In the genomic region with DNA sequence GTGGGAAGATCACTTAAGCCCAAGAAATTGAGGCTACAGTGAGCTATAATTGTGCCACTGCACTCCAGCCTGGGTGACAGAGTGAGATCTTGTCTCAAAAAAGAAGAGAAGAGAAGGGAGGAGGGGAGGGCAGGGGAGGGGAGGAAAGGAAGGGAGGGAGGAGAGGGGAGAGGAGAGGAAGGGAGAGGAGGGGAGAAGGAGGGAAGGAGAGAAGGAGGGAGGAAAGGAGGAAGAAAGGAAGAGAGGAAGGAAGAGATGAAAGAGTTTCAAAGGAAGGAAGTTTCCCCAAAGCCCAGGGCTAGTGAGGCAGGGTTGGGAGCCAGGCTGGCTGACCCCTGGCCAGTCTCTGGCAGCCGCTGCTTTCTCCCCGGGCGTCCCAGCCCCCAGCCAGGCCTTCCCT, we compare ENCODE assay signal across 3 cellular contexts.
TF ChIP-seq lines count a peak whose summit lies in the region.

No MANE protein-coding gene starts in this region.

TF ChIP-seq in A549, 52 proteins besides CTCF, POLR2A, EP300 and RAD21:
- TF ChIP-seq CHD4 (IDR thresholded peaks at IDR 0.05; ENCODE audit: borderline replicate concordance) (no peak), ESRRA (IDR thresholded peaks at IDR 0.05; ENCODE audit: borderline replicate concordance, low read length) (no peak)
- TF ChIP-seq, protein P1, sequence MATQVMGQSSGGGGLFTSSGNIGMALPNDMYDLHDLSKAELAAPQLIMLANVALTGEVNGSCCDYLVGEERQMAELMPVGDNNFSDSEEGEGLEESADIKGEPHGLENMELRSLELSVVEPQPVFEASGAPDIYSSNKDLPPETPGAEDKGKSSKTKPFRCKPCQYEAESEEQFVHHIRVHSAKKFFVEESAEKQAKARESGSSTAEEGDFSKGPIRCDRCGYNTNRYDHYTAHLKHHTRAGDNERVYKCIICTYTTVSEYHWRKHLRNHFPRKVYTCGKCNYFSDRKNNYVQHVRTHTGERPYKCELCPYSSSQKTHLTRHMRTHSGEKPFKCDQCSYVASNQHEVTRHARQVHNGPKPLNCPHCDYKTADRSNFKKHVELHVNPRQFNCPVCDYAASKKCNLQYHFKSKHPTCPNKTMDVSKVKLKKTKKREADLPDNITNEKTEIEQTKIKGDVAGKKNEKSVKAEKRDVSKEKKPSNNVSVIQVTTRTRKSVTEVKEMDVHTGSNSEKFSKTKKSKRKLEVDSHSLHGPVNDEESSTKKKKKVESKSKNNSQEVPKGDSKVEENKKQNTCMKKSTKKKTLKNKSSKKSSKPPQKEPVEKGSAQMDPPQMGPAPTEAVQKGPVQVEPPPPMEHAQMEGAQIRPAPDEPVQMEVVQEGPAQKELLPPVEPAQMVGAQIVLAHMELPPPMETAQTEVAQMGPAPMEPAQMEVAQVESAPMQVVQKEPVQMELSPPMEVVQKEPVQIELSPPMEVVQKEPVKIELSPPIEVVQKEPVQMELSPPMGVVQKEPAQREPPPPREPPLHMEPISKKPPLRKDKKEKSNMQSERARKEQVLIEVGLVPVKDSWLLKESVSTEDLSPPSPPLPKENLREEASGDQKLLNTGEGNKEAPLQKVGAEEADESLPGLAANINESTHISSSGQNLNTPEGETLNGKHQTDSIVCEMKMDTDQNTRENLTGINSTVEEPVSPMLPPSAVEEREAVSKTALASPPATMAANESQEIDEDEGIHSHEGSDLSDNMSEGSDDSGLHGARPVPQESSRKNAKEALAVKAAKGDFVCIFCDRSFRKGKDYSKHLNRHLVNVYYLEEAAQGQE (IDR thresholded peaks at IDR 0.05) = no peak
- TF ChIP-seq, protein P2, sequence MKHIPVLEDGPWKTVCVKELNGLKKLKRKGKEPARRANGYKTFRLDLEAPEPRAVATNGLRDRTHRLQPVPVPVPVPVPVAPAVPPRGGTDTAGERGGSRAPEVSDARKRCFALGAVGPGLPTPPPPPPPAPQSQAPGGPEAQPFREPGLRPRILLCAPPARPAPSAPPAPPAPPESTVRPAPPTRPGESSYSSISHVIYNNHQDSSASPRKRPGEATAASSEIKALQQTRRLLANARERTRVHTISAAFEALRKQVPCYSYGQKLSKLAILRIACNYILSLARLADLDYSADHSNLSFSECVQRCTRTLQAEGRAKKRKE (CRISPR knock-in tag; IDR thresholded peaks at IDR 0.05; ENCODE audit: low read depth) = no peak
- TF ChIP-seq, protein P3, sequence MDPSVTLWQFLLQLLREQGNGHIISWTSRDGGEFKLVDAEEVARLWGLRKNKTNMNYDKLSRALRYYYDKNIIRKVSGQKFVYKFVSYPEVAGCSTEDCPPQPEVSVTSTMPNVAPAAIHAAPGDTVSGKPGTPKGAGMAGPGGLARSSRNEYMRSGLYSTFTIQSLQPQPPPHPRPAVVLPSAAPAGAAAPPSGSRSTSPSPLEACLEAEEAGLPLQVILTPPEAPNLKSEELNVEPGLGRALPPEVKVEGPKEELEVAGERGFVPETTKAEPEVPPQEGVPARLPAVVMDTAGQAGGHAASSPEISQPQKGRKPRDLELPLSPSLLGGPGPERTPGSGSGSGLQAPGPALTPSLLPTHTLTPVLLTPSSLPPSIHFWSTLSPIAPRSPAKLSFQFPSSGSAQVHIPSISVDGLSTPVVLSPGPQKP (IDR thresholded peaks at IDR 0.05; ENCODE audit: low read depth, low read length) = no peak
- TF ChIP-seq, protein P4, sequence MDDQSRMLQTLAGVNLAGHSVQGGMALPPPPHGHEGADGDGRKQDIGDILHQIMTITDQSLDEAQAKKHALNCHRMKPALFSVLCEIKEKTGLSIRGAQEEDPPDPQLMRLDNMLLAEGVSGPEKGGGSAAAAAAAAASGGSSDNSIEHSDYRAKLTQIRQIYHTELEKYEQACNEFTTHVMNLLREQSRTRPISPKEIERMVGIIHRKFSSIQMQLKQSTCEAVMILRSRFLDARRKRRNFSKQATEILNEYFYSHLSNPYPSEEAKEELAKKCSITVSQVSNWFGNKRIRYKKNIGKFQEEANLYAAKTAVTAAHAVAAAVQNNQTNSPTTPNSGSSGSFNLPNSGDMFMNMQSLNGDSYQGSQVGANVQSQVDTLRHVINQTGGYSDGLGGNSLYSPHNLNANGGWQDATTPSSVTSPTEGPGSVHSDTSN (IDR thresholded peaks at IDR 0.05) = no peak

TF ChIP-seq in HCT116, 20 proteins besides CTCF, POLR2A, EP300 and RAD21:
- no peak for TF ChIP-seq CEBPB (IDR thresholded peaks at IDR 0.05; ENCODE audit: low read depth)
- TF ChIP-seq, protein P5, sequence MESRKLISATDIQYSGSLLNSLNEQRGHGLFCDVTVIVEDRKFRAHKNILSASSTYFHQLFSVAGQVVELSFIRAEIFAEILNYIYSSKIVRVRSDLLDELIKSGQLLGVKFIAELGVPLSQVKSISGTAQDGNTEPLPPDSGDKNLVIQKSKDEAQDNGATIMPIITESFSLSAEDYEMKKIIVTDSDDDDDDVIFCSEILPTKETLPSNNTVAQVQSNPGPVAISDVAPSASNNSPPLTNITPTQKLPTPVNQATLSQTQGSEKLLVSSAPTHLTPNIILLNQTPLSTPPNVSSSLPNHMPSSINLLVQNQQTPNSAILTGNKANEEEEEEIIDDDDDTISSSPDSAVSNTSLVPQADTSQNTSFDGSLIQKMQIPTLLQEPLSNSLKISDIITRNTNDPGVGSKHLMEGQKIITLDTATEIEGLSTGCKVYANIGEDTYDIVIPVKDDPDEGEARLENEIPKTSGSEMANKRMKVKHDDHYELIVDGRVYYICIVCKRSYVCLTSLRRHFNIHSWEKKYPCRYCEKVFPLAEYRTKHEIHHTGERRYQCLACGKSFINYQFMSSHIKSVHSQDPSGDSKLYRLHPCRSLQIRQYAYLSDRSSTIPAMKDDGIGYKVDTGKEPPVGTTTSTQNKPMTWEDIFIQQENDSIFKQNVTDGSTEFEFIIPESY (IDR thresholded peaks at IDR 0.05; ENCODE audit: extremely low read depth, insufficient replicate concordance, low read length) = no peak
- TF ChIP-seq SP1 (IDR thresholded peaks at IDR 0.05; ENCODE audit: low read depth) = no peak
- TF ChIP-seq ZNF274 (IDR thresholded peaks at IDR 0.05; ENCODE audit: low read depth, low read length) = no peak
- no peak for TF ChIP-seq YY1 (IDR thresholded peaks at IDR 0.05; ENCODE audit: extremely low read depth, insufficient replicate concordance, low read depth, low read length)
- TF ChIP-seq SIN3A (IDR thresholded peaks at IDR 0.05; ENCODE audit: low read depth) = no peak
- TF ChIP-seq TCF7L2 (IDR thresholded peaks at IDR 0.05; ENCODE audit: borderline replicate concordance, extremely low read depth, insufficient read depth, insufficient read length) = no peak
- TF ChIP-seq, protein P6, sequence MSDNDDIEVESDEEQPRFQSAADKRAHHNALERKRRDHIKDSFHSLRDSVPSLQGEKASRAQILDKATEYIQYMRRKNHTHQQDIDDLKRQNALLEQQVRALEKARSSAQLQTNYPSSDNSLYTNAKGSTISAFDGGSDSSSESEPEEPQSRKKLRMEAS (IDR thresholded peaks at IDR 0.05) = no peak

TF ChIP-seq in endothelial cell of umbilical vein, 7 proteins besides CTCF, POLR2A, EP300 and RAD21:
- TF ChIP-seq FOS (IDR thresholded peaks at IDR 0.05; ENCODE audit: borderline replicate concordance, insufficient read depth, low read length) (no peak), GATA2 (IDR thresholded peaks at IDR 0.05; ENCODE audit: insufficient read depth, insufficient read length, low read depth, low read length) (no peak), POLR2AphosphoS5 (IDR thresholded peaks at IDR 0.05; ENCODE audit: insufficient read depth, low read depth, low read length) (no peak), EZH2 (IDR thresholded peaks at IDR 0.05; ENCODE audit: borderline replicate concordance, low read depth, low read length, severe bottlenecking) (no peak), JUN (IDR thresholded peaks at IDR 0.05; ENCODE audit: borderline replicate concordance, insufficient read depth, insufficient read length, low read depth) (no peak), MYC (IDR thresholded peaks at IDR 0.05; ENCODE audit: low read depth, low read length) (no peak)
- TF ChIP-seq, protein P6 (IDR thresholded peaks at IDR 0.05; ENCODE audit: insufficient read depth, insufficient read length) = no peak
TF ChIP-seq in endothelial cell of umbilical vein: peak in this region for 0.
